Comparison of ENCODE assay signal across 12 cellular contexts in the genomic region with DNA sequence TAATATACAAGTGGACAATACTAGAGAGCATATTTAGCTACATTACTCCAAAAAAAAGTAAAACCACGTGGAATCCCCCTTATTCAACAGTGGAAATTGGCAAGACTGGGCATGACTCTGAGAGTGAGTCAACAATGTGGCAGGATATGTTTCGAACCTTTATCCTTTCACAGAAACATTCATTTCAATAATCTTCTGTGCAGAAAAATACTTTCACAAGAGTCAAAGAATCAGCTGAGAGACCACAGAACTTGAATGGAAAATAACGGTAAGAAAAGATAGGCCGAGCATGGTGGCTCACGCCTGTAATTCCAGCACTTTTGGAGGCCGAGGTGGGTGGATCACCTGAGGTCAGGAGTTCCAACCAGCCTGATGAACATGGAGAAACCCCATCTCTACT. TPM values are rescaled to one million over a fixed set of nuclear protein-coding genes. Genes with fewer than 3 reads are reported as not detected.
DNase-seq lines count a peak whose midpoint lies in the region; ATAC-seq and TF ChIP-seq lines count a peak whose summit lies in the region.
"Had no signal": no experiment of that assay in that cellular context is flagged by ENCODE, and none has a peak within 500 bp of the region (broad histone marks: within the 10 kb centered on the region; RNA-seq: fewer than 3 reads in every experiment).

No MANE protein-coding gene starts in this region.

- peaks cover 29% of the 10 kb centered on the region for H3K36me3 Mint-ChIP-seq in WTC11

- CTCF ChIA-PET in WTC11 (lab: Charles Lee): no interaction called here

- peak; percentile 64 for ATAC-seq in RWPE2 (ENCODE audit: low read depth)
- ATAC-seq in WTC11: no peak

- no peaks in the 10 kb centered on the region for H3K36me3 ChIP-seq in RWPE2 (ENCODE audit: low read depth)
- H3K36me3 ChIP-seq: esophagus squamous epithelium, suprapubic skin had no signal

- H3K4me3 ChIP-seq in RWPE2 (ENCODE audit: severe bottlenecking) (no peak overlapping the region), epithelial cell of esophagus (ENCODE audit: low read length) (no peak overlapping the region)
- H3K4me3 ChIP-seq: esophagus squamous epithelium, suprapubic skin had no signal

- H3K27ac Mint-ChIP-seq in WTC11: no peak overlapping the region

- POLR2A ChIA-PET in WTC11 (lab: Charles Lee): no interaction called here

- DNase-seq in AG08395 (ENCODE audit: low spot score) (peak; percentile 57), GM03348 (ENCODE audit: low spot score) (peak; percentile 66), RWPE2 (ENCODE audit: low spot score) (no peak), epithelial cell of esophagus (ENCODE audit: low read depth) (peak; percentile 77), mesenteric fat pad (ENCODE audit: low spot score) (no peak), WTC11 (ENCODE audit: low spot score) (no peak), NCI-H774 (lab: John Stamatoyannopoulos, UW) (no peak), midbrain (lab: John Stamatoyannopoulos, UW) (no peak)
- DNase-seq: esophagus squamous epithelium had no signal

- no peak for TF ChIP-seq CTCF in RWPE2 (IDR thresholded peaks at IDR 0.05; ENCODE audit: poor library complexity, severe bottlenecking)
- TF ChIP-seq CTCF in epithelial cell of esophagus (IDR thresholded peaks at IDR 0.05; ENCODE audit: insufficient read depth, low read depth, low read length, missing control alignments): no peak
- no peak for TF ChIP-seq CTCF in WTC11 (IDR thresholded peaks at IDR 0.05)

- H3K27ac ChIP-seq in RWPE2 (ENCODE audit: poor library complexity, severe bottlenecking): peak overlapping the region; percentile 57
- H3K27ac ChIP-seq: esophagus squamous epithelium, HL-60, suprapubic skin had no signal

- H3K4me1 Mint-ChIP-seq in WTC11: no peaks in the 10 kb centered on the region
- H3K4me1 Mint-ChIP-seq: central memory CD8-positive, alpha-beta T cell had no signal

- peaks cover 15% of the 10 kb centered on the region for H3K4me1 ChIP-seq in RWPE2 (ENCODE audit: insufficient read depth, poor library complexity, severe bottlenecking)

- no peaks in the 10 kb centered on the region for H3K9me3 ChIP-seq in RWPE2 (ENCODE audit: severe bottlenecking)
- H3K9me3 ChIP-seq: suprapubic skin had no signal

- H3K27me3 Mint-ChIP-seq in WTC11 (ENCODE audit: low read depth): peaks cover 20% of the 10 kb centered on the region

- no peak overlapping the region for H3K4me3 Mint-ChIP-seq in WTC11
- H3K4me3 Mint-ChIP-seq: central memory CD8-positive, alpha-beta T cell had no signal

- peaks cover 66% of the 10 kb centered on the region for H3K9me3 Mint-ChIP-seq in WTC11

- no peaks in the 10 kb centered on the region for H3K27me3 ChIP-seq in RWPE2 (ENCODE audit: insufficient read depth, poor library complexity, severe bottlenecking)

TF ChIP-seq in WTC11, 78 proteins besides CTCF, POLR2A, EP300 and RAD21:
- TF ChIP-seq OVOL2 (CRISPR knock-in tag; IDR thresholded peaks at IDR 0.05; ENCODE audit: borderline replicate concordance) (no peak), JAZF1 (CRISPR knock-in tag; IDR thresholded peaks at IDR 0.05) (no peak)
- TF ChIP-seq, protein P1, sequence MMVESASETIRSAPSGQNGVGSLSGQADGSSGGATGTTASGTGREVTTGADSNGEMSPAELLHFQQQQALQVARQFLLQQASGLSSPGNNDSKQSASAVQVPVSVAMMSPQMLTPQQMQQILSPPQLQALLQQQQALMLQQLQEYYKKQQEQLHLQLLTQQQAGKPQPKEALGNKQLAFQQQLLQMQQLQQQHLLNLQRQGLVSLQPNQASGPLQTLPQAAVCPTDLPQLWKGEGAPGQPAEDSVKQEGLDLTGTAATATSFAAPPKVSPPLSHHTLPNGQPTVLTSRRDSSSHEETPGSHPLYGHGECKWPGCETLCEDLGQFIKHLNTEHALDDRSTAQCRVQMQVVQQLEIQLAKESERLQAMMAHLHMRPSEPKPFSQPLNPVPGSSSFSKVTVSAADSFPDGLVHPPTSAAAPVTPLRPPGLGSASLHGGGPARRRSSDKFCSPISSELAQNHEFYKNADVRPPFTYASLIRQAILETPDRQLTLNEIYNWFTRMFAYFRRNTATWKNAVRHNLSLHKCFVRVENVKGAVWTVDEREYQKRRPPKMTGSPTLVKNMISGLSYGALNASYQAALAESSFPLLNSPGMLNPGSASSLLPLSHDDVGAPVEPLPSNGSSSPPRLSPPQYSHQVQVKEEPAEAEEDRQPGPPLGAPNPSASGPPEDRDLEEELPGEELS (CRISPR knock-in tag; IDR thresholded peaks at IDR 0.05): no peak

RNA-seq across cellular contexts. Expression of a gene that starts 25.1 kb away (rescaled TPM):
- total RNA-seq in mesenteric fat pad: not detected
- total RNA-seq in WTC11 (2021): 1.7 to 2.1 TPM (median 1.7 TPM) in 3 replicates

RNA-seq across cellular contexts. Expression of a gene that starts 53.9 kb away (rescaled TPM):
- total RNA-seq in mesenteric fat pad: 4.5 TPM
- total RNA-seq in WTC11 (2021): 0.13 to 0.27 TPM (median 0.27 TPM) in 3 replicates
- total RNA-seq: suprapubic skin had no signal

Comparison
In these comparisons a context has a peak if more than half of its experiments do, and no peak if none do; other contexts are left out.
1. DNase-seq: peak in AG08395 (single experiment), GM03348 (single experiment) and epithelial cell of esophagus (single experiment); none in RWPE2 (single experiment), mesenteric fat pad (single experiment), WTC11 (single experiment), NCI-H774 (single experiment) and midbrain (single experiment).